ENCODE assay signal across 8 cellular contexts in the genomic region with DNA sequence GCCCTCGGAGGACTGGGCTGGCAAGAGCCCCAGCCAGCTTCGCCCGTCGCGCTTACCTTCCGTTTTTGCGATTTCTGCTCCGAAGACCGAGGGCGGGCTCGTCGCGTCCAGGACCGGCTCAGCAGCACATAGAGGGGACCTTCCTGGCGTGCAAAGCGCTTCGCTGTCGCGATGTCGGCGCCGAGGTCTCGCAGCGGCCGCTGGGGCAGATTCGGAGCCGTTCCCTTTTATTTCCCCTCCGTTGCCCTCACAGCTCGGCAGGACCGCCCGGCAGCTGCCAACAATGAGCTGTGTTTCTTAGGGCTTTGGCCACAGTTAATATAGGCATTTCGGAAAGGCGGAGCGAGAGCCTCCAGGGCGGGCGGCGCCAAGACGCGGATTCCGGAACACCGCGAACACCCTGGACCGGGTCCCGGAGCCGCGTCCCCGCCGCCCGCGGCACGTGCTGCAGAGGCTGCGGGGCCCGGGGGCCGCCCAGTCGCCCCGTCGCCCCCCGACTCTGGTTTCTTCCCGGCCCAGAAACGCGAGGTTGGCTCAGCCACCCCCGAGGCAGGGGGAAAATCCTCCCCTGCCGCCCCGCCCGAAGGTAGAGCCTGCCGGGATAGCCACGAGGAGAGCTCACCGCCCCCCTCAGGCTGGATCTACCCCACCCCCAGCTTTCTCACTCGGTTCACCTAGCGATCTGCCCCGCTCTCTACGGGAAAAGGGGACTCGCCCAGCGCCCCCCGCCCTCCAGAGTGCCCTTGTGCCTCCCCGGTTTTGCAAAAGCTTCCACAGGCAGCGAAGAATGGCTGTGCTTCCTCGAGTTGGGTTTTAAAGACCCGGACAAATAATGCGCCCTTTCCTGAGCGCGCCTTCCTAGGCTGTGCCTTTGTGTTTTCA. TPM values are rescaled to one million over a fixed set of nuclear protein-coding genes. Genes with fewer than 3 reads are reported as not detected.
DNase-seq lines count a peak whose midpoint lies in the region; ATAC-seq and TF ChIP-seq lines count a peak whose summit lies in the region.

Gene CITED2, minus strand, starts transcription at position 292 of the 882 bp plus-strand sequence. CDS start 704 bp downstream, outside the sequence.

- TF ChIP-seq CTCF in right lobe of liver (IDR thresholded peaks at IDR 0.05), result peak in 3 of 4 donors; percentile 6 to 27 (median 13)

- peak within 1 kb of the TSS; percentile 90 to 97 (median 94) for H3K9ac ChIP-seq in BLaER1 treated with 17β-estradiol and CSF1 and Interleukin-3, amounts not matched to agents 10 nM and 100 nM

- DNase-seq in NCI-H748 treated with DMSO at 0.1 percent for 48 hours (lab: John Stamatoyannopoulos, UW) (peak; percentile 59), dermis blood vessel endothelial cell (peak; percentile 97), right lobe of liver (peak; percentile 93 to 96 (median 96))
- DNase-seq in activated CD4-positive, alpha-beta T cell treated with anti-CD3 and anti-CD28 coated beads, Interleukin-2, amount 50 U/mL, for 4 hours, result peak; percentile 91
- DNase-seq in stimulated activated CD4-positive, alpha-beta T cell treated with anti-CD3 and anti-CD28 coated beads, Interleukin-4, amount 100 ng/mL, for 24 hours, result peak; percentile 92

- peak within 1 kb of the TSS; percentile 93 to 97 (median 95) for H3K27ac ChIP-seq in BLaER1 treated with 17β-estradiol and CSF1 and Interleukin-3, amounts not matched to agents 10 nM and 100 nM
- H3K27ac ChIP-seq in right lobe of liver, result peak within 1 kb of the TSS; percentile 88 to 97 (median 94)

- peak; percentile 98 for TF ChIP-seq POLR2A in right lobe of liver (IDR thresholded peaks at IDR 0.05)

- intact Hi-C loops in right lobe of liver (cut with DNase I), result loop anchor here (10.0 kb wide), 2 partner anchors 310 to 460 kb away; no protein-coding TSS in a partner anchor

- H3K27me3 ChIP-seq in BLaER1 treated with 17β-estradiol and CSF1 and Interleukin-3, amounts not matched to agents 10 nM and 100 nM, result no peaks in the 10 kb centered on the region
- H3K27me3 ChIP-seq in right lobe of liver, result no peaks in the 10 kb centered on the region

- H3K9me3 ChIP-seq in BLaER1 treated with 17β-estradiol and CSF1 and Interleukin-3, amounts not matched to agents 10 nM and 100 nM (replicated peaks in 1 of 11), result no peaks in the 10 kb centered on the region
- no peaks in the 10 kb centered on the region for H3K9me3 ChIP-seq in right lobe of liver

- peaks cover 15 to 37% (median 31%) of the 10 kb centered on the region in 11 experiments; a peak in 18 of 22 replicates for H4K20me1 ChIP-seq in BLaER1 treated with 17β-estradiol and CSF1 and Interleukin-3, amounts not matched to agents 10 nM and 100 nM

- peaks cover 0 to 24% (median 7%) of the 10 kb centered on the region in 11 experiments; a peak in 9 of 22 replicates for H3K36me3 ChIP-seq in BLaER1 treated with 17β-estradiol and CSF1 and Interleukin-3, amounts not matched to agents 10 nM and 100 nM
- peaks cover 0 to 22% (median 0%) of the 10 kb centered on the region in 4 donors for H3K36me3 ChIP-seq in right lobe of liver

- peak within 1 kb of the TSS; percentile 78 to 98 (median 88) for H3K4me3 ChIP-seq in BLaER1 treated with 17β-estradiol and CSF1 and Interleukin-3, amounts not matched to agents 10 nM and 100 nM
- H3K4me3 ChIP-seq in right lobe of liver, result peak within 1 kb of the TSS; percentile 71 to 73 (median 71)

- H3K4me1 ChIP-seq in BLaER1 treated with 17β-estradiol and CSF1 and Interleukin-3, amounts not matched to agents 10 nM and 100 nM, result peaks cover 33 to 39% (median 37%) of the 10 kb centered on the region in 10 experiments
- H3K4me1 ChIP-seq in right lobe of liver, result peaks cover 0 to 44% (median 9%) of the 10 kb centered on the region in 4 donors

- ATAC-seq in GM19351 (IDR thresholded peaks at IDR 0.05; ENCODE audit: unreplicated experiment) (peak; percentile 57), HG03520 (IDR thresholded peaks at IDR 0.05; ENCODE audit: unreplicated experiment) (peak; percentile 67), right lobe of liver (peak; percentile 57 to 76 (median 70))

- 0% methylated on average over 38 of the region's 82 CpGs for WGBS in right lobe of liver (ENCODE audit: insufficient coverage, low coverage, low lambda C conversion rate, missing lambda C conversion rate)

- peak within 1 kb of the TSS; percentile 81 to 95 (median 89) for H3K4me2 ChIP-seq in BLaER1 treated with 17β-estradiol and CSF1 and Interleukin-3, amounts not matched to agents 10 nM and 100 nM

RNA-seq across cellular contexts. Expression of gene CITED2, which starts in this region (rescaled TPM):
- total RNA-seq in dermis blood vessel endothelial cell, result 28.8 and 50.0 TPM in 2 replicates
- 100 to 1,000 TPM in 4 of 6 experiments, 10 to 100 TPM in 2; 76.6 to 373 (median 126) TPM for total RNA-seq in right lobe of liver

Comparison
In these comparisons a context has a peak if more than half of its experiments do, and no peak if none do; other contexts are left out.
1. Peak in every context shown above with its lines: DNase-seq, ATAC-seq, H3K4me3 ChIP-seq and H3K27ac ChIP-seq.